In the genomic region with DNA sequence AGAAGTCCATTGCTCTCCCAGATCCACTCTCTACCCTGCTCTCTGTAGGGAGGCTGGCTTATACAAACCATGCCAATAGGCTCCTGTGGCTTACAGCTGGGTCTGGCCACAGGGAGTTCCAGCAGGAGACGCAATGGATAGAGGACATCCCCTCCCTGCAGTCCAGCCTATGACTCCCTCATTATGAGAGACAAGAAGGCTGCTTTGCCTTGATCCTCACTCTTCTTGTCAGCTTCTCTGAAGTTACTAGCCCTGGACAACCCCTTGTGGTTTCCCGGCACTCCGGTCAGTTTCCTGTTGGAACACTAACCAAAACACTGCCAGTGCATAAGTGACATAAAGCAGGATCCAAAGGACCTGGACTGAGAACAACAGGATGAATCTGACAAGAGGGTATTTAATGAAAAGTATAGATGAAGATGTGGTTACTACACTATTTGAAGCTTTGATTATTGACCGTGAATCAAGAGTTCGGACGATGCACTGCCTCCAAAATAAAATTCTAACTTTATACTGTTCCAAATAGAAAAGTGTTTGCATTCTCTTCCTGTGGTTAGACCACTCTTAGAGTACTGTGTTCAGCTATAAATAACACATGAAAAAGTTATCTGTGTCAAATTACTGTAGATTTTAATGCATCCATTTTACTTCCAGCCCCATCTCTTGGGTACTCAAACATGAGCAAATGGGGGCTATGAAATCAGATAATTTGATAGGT, we compare ENCODE assay signal across 1 cellular context.
TF ChIP-seq lines count a peak whose summit lies in the region.

No MANE protein-coding gene starts in this region.

TF ChIP-seq in GM23338, 12 proteins besides CTCF, POLR2A, EP300 and RAD21 (continued from another document):
- TF ChIP-seq, protein P1, sequence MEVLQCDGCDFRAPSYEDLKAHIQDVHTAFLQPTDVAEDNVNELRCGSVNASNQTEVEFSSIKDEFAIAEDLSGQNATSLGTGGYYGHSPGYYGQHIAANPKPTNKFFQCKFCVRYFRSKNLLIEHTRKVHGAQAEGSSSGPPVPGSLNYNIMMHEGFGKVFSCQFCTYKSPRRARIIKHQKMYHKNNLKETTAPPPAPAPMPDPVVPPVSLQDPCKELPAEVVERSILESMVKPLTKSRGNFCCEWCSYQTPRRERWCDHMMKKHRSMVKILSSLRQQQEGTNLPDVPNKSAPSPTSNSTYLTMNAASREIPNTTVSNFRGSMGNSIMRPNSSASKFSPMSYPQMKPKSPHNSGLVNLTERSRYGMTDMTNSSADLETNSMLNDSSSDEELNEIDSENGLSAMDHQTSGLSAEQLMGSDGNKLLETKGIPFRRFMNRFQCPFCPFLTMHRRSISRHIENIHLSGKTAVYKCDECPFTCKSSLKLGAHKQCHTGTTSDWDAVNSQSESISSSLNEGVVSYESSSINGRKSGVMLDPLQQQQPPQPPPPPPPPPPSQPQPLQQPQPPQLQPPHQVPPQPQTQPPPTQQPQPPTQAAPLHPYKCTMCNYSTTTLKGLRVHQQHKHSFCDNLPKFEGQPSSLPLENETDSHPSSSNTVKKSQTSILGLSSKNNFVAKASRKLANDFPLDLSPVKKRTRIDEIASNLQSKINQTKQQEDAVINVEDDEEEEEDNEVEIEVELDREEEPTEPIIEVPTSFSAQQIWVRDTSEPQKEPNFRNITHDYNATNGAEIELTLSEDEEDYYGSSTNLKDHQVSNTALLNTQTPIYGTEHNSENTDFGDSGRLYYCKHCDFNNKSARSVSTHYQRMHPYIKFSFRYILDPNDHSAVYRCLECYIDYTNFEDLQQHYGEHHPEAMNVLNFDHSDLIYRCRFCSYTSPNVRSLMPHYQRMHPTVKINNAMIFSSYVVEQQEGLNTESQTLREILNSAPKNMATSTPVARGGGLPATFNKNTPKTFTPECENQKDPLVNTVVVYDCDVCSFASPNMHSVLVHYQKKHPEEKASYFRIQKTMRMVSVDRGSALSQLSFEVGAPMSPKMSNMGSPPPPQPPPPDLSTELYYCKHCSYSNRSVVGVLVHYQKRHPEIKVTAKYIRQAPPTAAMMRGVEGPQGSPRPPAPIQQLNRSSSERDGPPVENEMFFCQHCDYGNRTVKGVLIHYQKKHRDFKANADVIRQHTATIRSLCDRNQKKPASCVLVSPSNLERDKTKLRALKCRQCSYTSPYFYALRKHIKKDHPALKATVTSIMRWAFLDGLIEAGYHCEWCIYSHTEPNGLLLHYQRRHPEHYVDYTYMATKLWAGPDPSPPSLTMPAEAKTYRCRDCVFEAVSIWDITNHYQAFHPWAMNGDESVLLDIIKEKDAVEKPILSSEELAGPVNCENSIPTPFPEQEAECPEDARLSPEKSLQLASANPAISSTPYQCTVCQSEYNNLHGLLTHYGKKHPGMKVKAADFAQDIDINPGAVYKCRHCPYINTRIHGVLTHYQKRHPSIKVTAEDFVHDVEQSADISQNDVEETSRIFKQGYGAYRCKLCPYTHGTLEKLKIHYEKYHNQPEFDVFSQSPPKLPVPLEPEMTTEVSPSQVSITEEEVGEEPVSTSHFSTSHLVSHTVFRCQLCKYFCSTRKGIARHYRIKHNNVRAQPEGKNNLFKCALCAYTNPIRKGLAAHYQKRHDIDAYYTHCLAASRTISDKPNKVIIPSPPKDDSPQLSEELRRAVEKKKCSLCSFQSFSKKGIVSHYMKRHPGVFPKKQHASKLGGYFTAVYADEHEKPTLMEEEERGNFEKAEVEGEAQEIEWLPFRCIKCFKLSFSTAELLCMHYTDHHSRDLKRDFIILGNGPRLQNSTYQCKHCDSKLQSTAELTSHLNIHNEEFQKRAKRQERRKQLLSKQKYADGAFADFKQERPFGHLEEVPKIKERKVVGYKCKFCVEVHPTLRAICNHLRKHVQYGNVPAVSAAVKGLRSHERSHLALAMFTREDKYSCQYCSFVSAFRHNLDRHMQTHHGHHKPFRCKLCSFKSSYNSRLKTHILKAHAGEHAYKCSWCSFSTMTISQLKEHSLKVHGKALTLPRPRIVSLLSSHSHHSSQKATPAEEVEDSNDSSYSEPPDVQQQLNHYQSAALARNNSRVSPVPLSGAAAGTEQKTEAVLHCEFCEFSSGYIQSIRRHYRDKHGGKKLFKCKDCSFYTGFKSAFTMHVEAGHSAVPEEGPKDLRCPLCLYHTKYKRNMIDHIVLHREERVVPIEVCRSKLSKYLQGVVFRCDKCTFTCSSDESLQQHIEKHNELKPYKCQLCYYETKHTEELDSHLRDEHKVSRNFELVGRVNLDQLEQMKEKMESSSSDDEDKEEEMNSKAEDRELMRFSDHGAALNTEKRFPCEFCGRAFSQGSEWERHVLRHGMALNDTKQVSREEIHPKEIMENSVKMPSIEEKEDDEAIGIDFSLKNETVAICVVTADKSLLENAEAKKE (CRISPR knock-in tag; IDR thresholded peaks at IDR 0.05) = no peak
- TF ChIP-seq, protein P2, sequence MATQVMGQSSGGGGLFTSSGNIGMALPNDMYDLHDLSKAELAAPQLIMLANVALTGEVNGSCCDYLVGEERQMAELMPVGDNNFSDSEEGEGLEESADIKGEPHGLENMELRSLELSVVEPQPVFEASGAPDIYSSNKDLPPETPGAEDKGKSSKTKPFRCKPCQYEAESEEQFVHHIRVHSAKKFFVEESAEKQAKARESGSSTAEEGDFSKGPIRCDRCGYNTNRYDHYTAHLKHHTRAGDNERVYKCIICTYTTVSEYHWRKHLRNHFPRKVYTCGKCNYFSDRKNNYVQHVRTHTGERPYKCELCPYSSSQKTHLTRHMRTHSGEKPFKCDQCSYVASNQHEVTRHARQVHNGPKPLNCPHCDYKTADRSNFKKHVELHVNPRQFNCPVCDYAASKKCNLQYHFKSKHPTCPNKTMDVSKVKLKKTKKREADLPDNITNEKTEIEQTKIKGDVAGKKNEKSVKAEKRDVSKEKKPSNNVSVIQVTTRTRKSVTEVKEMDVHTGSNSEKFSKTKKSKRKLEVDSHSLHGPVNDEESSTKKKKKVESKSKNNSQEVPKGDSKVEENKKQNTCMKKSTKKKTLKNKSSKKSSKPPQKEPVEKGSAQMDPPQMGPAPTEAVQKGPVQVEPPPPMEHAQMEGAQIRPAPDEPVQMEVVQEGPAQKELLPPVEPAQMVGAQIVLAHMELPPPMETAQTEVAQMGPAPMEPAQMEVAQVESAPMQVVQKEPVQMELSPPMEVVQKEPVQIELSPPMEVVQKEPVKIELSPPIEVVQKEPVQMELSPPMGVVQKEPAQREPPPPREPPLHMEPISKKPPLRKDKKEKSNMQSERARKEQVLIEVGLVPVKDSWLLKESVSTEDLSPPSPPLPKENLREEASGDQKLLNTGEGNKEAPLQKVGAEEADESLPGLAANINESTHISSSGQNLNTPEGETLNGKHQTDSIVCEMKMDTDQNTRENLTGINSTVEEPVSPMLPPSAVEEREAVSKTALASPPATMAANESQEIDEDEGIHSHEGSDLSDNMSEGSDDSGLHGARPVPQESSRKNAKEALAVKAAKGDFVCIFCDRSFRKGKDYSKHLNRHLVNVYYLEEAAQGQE (IDR thresholded peaks at IDR 0.05; ENCODE audit: unreplicated experiment) = no peak
- no peak for TF ChIP-seq EZH2 (IDR thresholded peaks at IDR 0.05; ENCODE audit: low read depth, unreplicated experiment)
- no peak for TF ChIP-seq NANOG (IDR thresholded peaks at IDR 0.05; ENCODE audit: borderline replicate concordance)
- no peak for TF ChIP-seq STAT1 (IDR thresholded peaks at IDR 0.05; ENCODE audit: unreplicated experiment)
- no peak for TF ChIP-seq JUNB (IDR thresholded peaks at IDR 0.05; ENCODE audit: unreplicated experiment)
